22 cellular contexts compared by ENCODE assay signal in the genomic region with DNA sequence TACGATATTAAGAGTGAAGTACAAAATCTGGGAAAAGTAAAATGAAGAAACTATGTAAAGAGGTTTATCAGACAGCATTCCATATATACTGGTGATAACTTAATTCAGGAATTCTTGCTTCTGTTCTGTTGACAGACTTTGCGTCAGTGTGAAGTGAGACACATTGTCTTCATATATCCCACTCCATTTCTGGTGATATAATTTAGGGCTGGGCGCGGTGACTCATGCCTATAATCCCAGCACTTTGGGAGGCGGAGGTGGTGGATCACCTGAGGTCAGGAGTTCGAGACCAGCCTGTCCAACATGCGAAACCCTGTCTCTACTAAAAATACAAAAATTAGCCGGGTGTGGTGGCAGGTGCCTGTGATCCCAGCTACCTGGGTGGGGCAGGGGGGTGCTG.
"Had no signal": no experiment of that assay in that cellular context is flagged by ENCODE, and none has a peak within 500 bp of the region (broad histone marks: within the 10 kb centered on the region; RNA-seq: fewer than 3 reads in every experiment).

No MANE protein-coding gene starts in this region.

- H3K27me3 ChIP-seq: MG63 had no signal

- H3K9me2 ChIP-seq: SK-N-SH had no signal

- H3K4me3 ChIP-seq: MG63 had no signal

- DNase-seq: Karpas-422, KG1, MG63, NCI-H1092, NCI-H1105 treated with DMSO at 0.1 percent for 48 hours, NCI-H1417 treated with DMSO at 0.1 percent for 48 hours, NCI-H146, NCI-H1694 treated with DMSO at 0.1 percent for 48 hours, NCI-H1930, NCI-H2081, NCI-H2107, NCI-H2227 treated with DMSO at 0.1 percent for 48 hours, NCI-H446, NCI-H510A, NCI-H524 treated with DMSO at 0.1 percent for 48 hours, NCI-H69, NCI-H774, RPMI8226, SHP77, SK-N-SH, SW 1271, T-cell had no signal

- H3K9me3 Mint-ChIP-seq: T-cell had no signal

- H3K27ac Mint-ChIP-seq: T-cell had no signal

- H3K4me3 Mint-ChIP-seq: T-cell had no signal

- H3K4me1 Mint-ChIP-seq: T-cell had no signal

- H3K36me3 Mint-ChIP-seq: T-cell had no signal

- H3K4me2 ChIP-seq: SK-N-SH had no signal

- H3K36me3 ChIP-seq: MG63 had no signal

- H3K27me3 Mint-ChIP-seq: T-cell had no signal

- H3K9ac ChIP-seq: SK-N-SH had no signal

- ATAC-seq: T-cell had no signal

- H3K9me3 ChIP-seq: MG63, SK-N-SH had no signal
